Comparison of ENCODE assay signal across 36 cellular contexts in genomic region chr6:49919261-49919660, GRCh38. TPM values are rescaled to one million over a fixed set of nuclear protein-coding genes. Genes with fewer than 3 reads are reported as not detected.
"Had no signal": no experiment of that assay in that cellular context is flagged by ENCODE, and none has a peak within 500 bp of the region (broad histone marks: within the 10 kb centered on the region; RNA-seq: fewer than 3 reads in every experiment).

No MANE protein-coding gene starts in this region.

- H3K27me3 ChIP-seq: ascending aorta, breast epithelium, esophagus squamous epithelium, gastroesophageal sphincter had no signal

- DNase-seq: activated CD4-positive, alpha-beta memory T cell treated with anti-CD3 and anti-CD28 coated beads for 36 hours; activated CD4-positive, alpha-beta T cell treated with anti-CD3 and anti-CD28 coated beads for 36 hours; activated CD4-positive, alpha-beta T cell treated with anti-CD3 and anti-CD28 coated beads, Interleukin-2, amount 10 ng/mL, durations not matched to agents 24 days and 14 days; activated CD4-positive, CD25-positive, alpha-beta regulatory T cell; activated CD4-positive, CD25-positive, alpha-beta regulatory T cell treated with anti-CD3 and anti-CD28 coated beads, Interleukin-2, amount 50 U/mL, for 72 hours; activated CD8-positive, alpha-beta memory T cell treated with anti-CD3 and anti-CD28 coated beads, Interleukin-2, amount 10 ng/mL, durations not matched to agents 7 days and 5 days; activated CD8-positive, alpha-beta memory T cell treated with anti-CD3 and anti-CD28 coated beads, Interleukin-2, amount 50 U/mL, for 4 hours; activated CD8-positive, alpha-beta T cell treated with anti-CD3 and anti-CD28 coated beads, Interleukin-2, amount 10 ng/mL, durations not matched to agents 7 days and 5 days; activated gamma-delta T cell; activated naive CD4-positive, alpha-beta T cell; activated naive CD4-positive, alpha-beta T cell treated with anti-CD3 and anti-CD28 coated beads, Interleukin-2, amount 10 ng/mL, durations not matched to agents 7 days and 5 days; activated naive CD8-positive, alpha-beta T cell treated with anti-CD3 and anti-CD28 coated beads, Interleukin-2, amount 10 ng/mL, durations not matched to agents 7 days and 5 days; activated T-cell treated with anti-CD3 and anti-CD28 coated beads, Interleukin-2, amount 50 U/mL, for 24 hours; activated T-cell treated with anti-CD3 and anti-CD28 coated beads, Interleukin-2, amount 50 U/mL, for 72 hours; central memory CD4-positive, alpha-beta T cell; cerebellar nuclear complex; dorsolateral prefrontal cortex; effector memory CD4-positive, alpha-beta T cell; esophagus squamous epithelium; foreskin melanocyte; head of caudate nucleus; T-helper 2 cell had no signal

- ATAC-seq: activated CD4-positive, alpha-beta T cell treated with anti-CD3 and anti-CD28 coated beads for 36 hours; activated CD8-positive, alpha-beta memory T cell treated with anti-CD3 and anti-CD28 coated beads, Interleukin-2, amount 10 ng/mL, durations not matched to agents 7 days and 5 days; activated CD8-positive, alpha-beta T cell treated with anti-CD3 and anti-CD28 coated beads, Interleukin-2, amount 10 ng/mL, durations not matched to agents 7 days and 5 days; activated naive CD4-positive, alpha-beta T cell treated with anti-CD3 and anti-CD28 coated beads, Interleukin-2, amount 50 U/mL, for 72 hours; activated T-cell treated with anti-CD3 and anti-CD28 coated beads, Interleukin-2, amount 50 U/mL, for 72 hours; gastroesophageal sphincter had no signal

- H3K4me1 Mint-ChIP-seq: activated CD4-positive, alpha-beta T cell treated with anti-CD3 and anti-CD28 coated beads for 36 hours; activated CD4-positive, alpha-beta T cell treated with anti-CD3 and anti-CD28 coated beads, Interleukin-2, amount 10 ng/mL, durations not matched to agents 24 days and 14 days; activated CD8-positive, alpha-beta memory T cell treated with anti-CD3 and anti-CD28 coated beads, Interleukin-2, amount 10 ng/mL, durations not matched to agents 7 days and 5 days; activated naive CD4-positive, alpha-beta T cell treated with anti-CD3 and anti-CD28 coated beads, Interleukin-2, amount 10 ng/mL, durations not matched to agents 7 days and 5 days; activated naive CD8-positive, alpha-beta T cell treated with anti-CD3 and anti-CD28 coated beads, Interleukin-2, amount 10 ng/mL, durations not matched to agents 7 days and 5 days had no signal

- H3K36me3 Mint-ChIP-seq: activated CD4-positive, alpha-beta memory T cell treated with anti-CD3 and anti-CD28 coated beads for 36 hours; activated CD8-positive, alpha-beta memory T cell treated with anti-CD3 and anti-CD28 coated beads, Interleukin-2, amount 10 ng/mL, durations not matched to agents 7 days and 5 days; activated naive CD4-positive, alpha-beta T cell treated with anti-CD3 and anti-CD28 coated beads, Interleukin-2, amount 10 ng/mL, durations not matched to agents 7 days and 5 days; activated naive CD4-positive, alpha-beta T cell treated with anti-CD3 and anti-CD28 coated beads, Interleukin-2, amount 50 U/mL, for 72 hours; activated naive CD8-positive, alpha-beta T cell treated with anti-CD3 and anti-CD28 coated beads, Interleukin-2, amount 10 ng/mL, durations not matched to agents 7 days and 5 days; brain had no signal

- H3K4me3 Mint-ChIP-seq: activated CD4-positive, alpha-beta memory T cell treated with anti-CD3 and anti-CD28 coated beads for 36 hours; activated CD4-positive, alpha-beta T cell treated with anti-CD3 and anti-CD28 coated beads for 36 hours; activated CD4-positive, alpha-beta T cell treated with anti-CD3 and anti-CD28 coated beads, Interleukin-2, amount 10 ng/mL, durations not matched to agents 24 days and 14 days; activated CD8-positive, alpha-beta memory T cell treated with anti-CD3 and anti-CD28 coated beads, Interleukin-2, amount 10 ng/mL, durations not matched to agents 7 days and 5 days; activated CD8-positive, alpha-beta T cell treated with anti-CD3 and anti-CD28 coated beads, Interleukin-2, amount 10 ng/mL, durations not matched to agents 7 days and 5 days; activated naive CD4-positive, alpha-beta T cell treated with anti-CD3 and anti-CD28 coated beads, Interleukin-2, amount 10 ng/mL, durations not matched to agents 7 days and 5 days; activated naive CD8-positive, alpha-beta T cell treated with anti-CD3 and anti-CD28 coated beads, Interleukin-2, amount 10 ng/mL, durations not matched to agents 7 days and 5 days; activated T-cell treated with anti-CD3 and anti-CD28 coated beads, Interleukin-2, amount 50 U/mL, for 24 hours; activated T-cell treated with anti-CD3 and anti-CD28 coated beads, Interleukin-2, amount 50 U/mL, for 72 hours; brain; dendritic cell treated with granulocyte-macrophage colony-stimulating factor and Interleukin-4, amounts not matched to agents 40 ng/mL and 50 ng/mL, for 4 days had no signal

- H3K27ac Mint-ChIP-seq: activated CD4-positive, alpha-beta memory T cell treated with anti-CD3 and anti-CD28 coated beads for 36 hours; activated CD4-positive, alpha-beta T cell treated with anti-CD3 and anti-CD28 coated beads for 36 hours; activated CD4-positive, alpha-beta T cell treated with anti-CD3 and anti-CD28 coated beads, Interleukin-2, amount 10 ng/mL, durations not matched to agents 24 days and 14 days; activated CD8-positive, alpha-beta memory T cell treated with anti-CD3 and anti-CD28 coated beads, Interleukin-2, amount 10 ng/mL, durations not matched to agents 7 days and 5 days; activated CD8-positive, alpha-beta T cell treated with anti-CD3 and anti-CD28 coated beads, Interleukin-2, amount 10 ng/mL, durations not matched to agents 7 days and 5 days; activated naive CD4-positive, alpha-beta T cell treated with anti-CD3 and anti-CD28 coated beads, Interleukin-2, amount 10 ng/mL, durations not matched to agents 7 days and 5 days; activated naive CD4-positive, alpha-beta T cell treated with anti-CD3 and anti-CD28 coated beads, Interleukin-2, amount 50 U/mL, for 72 hours; activated naive CD8-positive, alpha-beta T cell treated with anti-CD3 and anti-CD28 coated beads, Interleukin-2, amount 10 ng/mL, durations not matched to agents 7 days and 5 days; activated T-cell treated with anti-CD3 and anti-CD28 coated beads, Interleukin-2, amount 50 U/mL, for 24 hours; activated T-cell treated with anti-CD3 and anti-CD28 coated beads, Interleukin-2, amount 50 U/mL, for 72 hours; brain; dendritic cell treated with granulocyte-macrophage colony-stimulating factor and Interleukin-4, amounts not matched to agents 40 ng/mL and 50 ng/mL, for 4 days had no signal

- H3K9me3 ChIP-seq: ascending aorta, breast epithelium, esophagus squamous epithelium, gastroesophageal sphincter had no signal

- H3K4me3 ChIP-seq: ascending aorta, breast epithelium, cardiac muscle cell, coronary artery, dorsolateral prefrontal cortex, esophagus squamous epithelium, gastroesophageal sphincter had no signal

- H3K27me3 Mint-ChIP-seq: activated CD4-positive, alpha-beta memory T cell treated with anti-CD3 and anti-CD28 coated beads for 36 hours; activated CD4-positive, alpha-beta T cell treated with anti-CD3 and anti-CD28 coated beads for 36 hours; activated CD4-positive, alpha-beta T cell treated with anti-CD3 and anti-CD28 coated beads, Interleukin-2, amount 10 ng/mL, durations not matched to agents 24 days and 14 days; activated CD8-positive, alpha-beta memory T cell treated with anti-CD3 and anti-CD28 coated beads, Interleukin-2, amount 10 ng/mL, durations not matched to agents 7 days and 5 days; activated naive CD4-positive, alpha-beta T cell treated with anti-CD3 and anti-CD28 coated beads, Interleukin-2, amount 10 ng/mL, durations not matched to agents 7 days and 5 days; activated naive CD8-positive, alpha-beta T cell treated with anti-CD3 and anti-CD28 coated beads, Interleukin-2, amount 10 ng/mL, durations not matched to agents 7 days and 5 days; activated T-cell treated with anti-CD3 and anti-CD28 coated beads, Interleukin-2, amount 50 U/mL, for 24 hours; brain; dendritic cell treated with granulocyte-macrophage colony-stimulating factor and Interleukin-4, amounts not matched to agents 40 ng/mL and 50 ng/mL, for 4 days had no signal

- H3K9me3 Mint-ChIP-seq: activated CD4-positive, alpha-beta T cell treated with anti-CD3 and anti-CD28 coated beads, Interleukin-2, amount 10 ng/mL, durations not matched to agents 24 days and 14 days; activated naive CD4-positive, alpha-beta T cell treated with anti-CD3 and anti-CD28 coated beads, Interleukin-2, amount 10 ng/mL, durations not matched to agents 7 days and 5 days; activated naive CD8-positive, alpha-beta T cell treated with anti-CD3 and anti-CD28 coated beads, Interleukin-2, amount 10 ng/mL, durations not matched to agents 7 days and 5 days; activated T-cell treated with anti-CD3 and anti-CD28 coated beads, Interleukin-2, amount 50 U/mL, for 24 hours; activated T-cell treated with anti-CD3 and anti-CD28 coated beads, Interleukin-2, amount 50 U/mL, for 72 hours; dendritic cell treated with granulocyte-macrophage colony-stimulating factor and Interleukin-4, amounts not matched to agents 40 ng/mL and 50 ng/mL, for 4 days had no signal

- H3K36me3 ChIP-seq: ascending aorta, breast epithelium, cardiac muscle cell, esophagus squamous epithelium, gastroesophageal sphincter had no signal

- H3K27ac ChIP-seq: ascending aorta, breast epithelium, cardiac muscle cell, coronary artery, dorsolateral prefrontal cortex, esophagus squamous epithelium, gastroesophageal sphincter had no signal

- H3K4me1 ChIP-seq: ascending aorta, breast epithelium had no signal

RNA-seq across cellular contexts. Expression of gene DEFB114, which starts 44.7 kb away (rescaled TPM):
- total RNA-seq: activated CD4-positive, alpha-beta memory T cell treated with anti-CD3 and anti-CD28 coated beads for 36 hours; activated CD4-positive, alpha-beta T cell treated with anti-CD3 and anti-CD28 coated beads for 36 hours; activated CD4-positive, alpha-beta T cell treated with anti-CD3 and anti-CD28 coated beads, Interleukin-2, amount 10 ng/mL, durations not matched to agents 24 days and 14 days; activated CD8-positive, alpha-beta memory T cell treated with anti-CD3 and anti-CD28 coated beads for 36 hours; activated CD8-positive, alpha-beta memory T cell treated with anti-CD3 and anti-CD28 coated beads, Interleukin-2, amount 10 ng/mL, durations not matched to agents 7 days and 5 days; activated CD8-positive, alpha-beta T cell treated with anti-CD3 and anti-CD28 coated beads, Interleukin-2, amount 10 ng/mL, durations not matched to agents 7 days and 5 days; activated naive CD4-positive, alpha-beta T cell treated with anti-CD3 and anti-CD28 coated beads, Interleukin-2, amount 50 U/mL, for 72 hours; activated naive CD8-positive, alpha-beta T cell treated with anti-CD3 and anti-CD28 coated beads, Interleukin-2, amount 10 ng/mL, durations not matched to agents 7 days and 5 days; activated T-cell treated with anti-CD3 and anti-CD28 coated beads, Interleukin-2, amount 50 U/mL, for 72 hours; ascending aorta; breast epithelium; cardiac muscle cell; dorsolateral prefrontal cortex; esophagus squamous epithelium; fibroblast of lung; fibroblast of villous mesenchyme; gastroesophageal sphincter; glomerular endothelial cell; T-helper 1 cell treated with Interleukin-12 subunit alpha and Interleukin-12 subunit beta and Interleukin-4 antibody, amounts not matched to agents 30 ng/mL and 1 ng/mL, for 36 hours had no signal
- polyA plus RNA-seq: cardiac muscle cell, esophagus, fibroblast of lung had no signal

RNA-seq across cellular contexts. Expression of gene DEFB113, which starts 50.2 kb away (rescaled TPM):
- total RNA-seq: activated CD4-positive, alpha-beta memory T cell treated with anti-CD3 and anti-CD28 coated beads for 36 hours; activated CD4-positive, alpha-beta T cell treated with anti-CD3 and anti-CD28 coated beads for 36 hours; activated CD4-positive, alpha-beta T cell treated with anti-CD3 and anti-CD28 coated beads, Interleukin-2, amount 10 ng/mL, durations not matched to agents 24 days and 14 days; activated CD8-positive, alpha-beta memory T cell treated with anti-CD3 and anti-CD28 coated beads for 36 hours; activated CD8-positive, alpha-beta memory T cell treated with anti-CD3 and anti-CD28 coated beads, Interleukin-2, amount 10 ng/mL, durations not matched to agents 7 days and 5 days; activated CD8-positive, alpha-beta T cell treated with anti-CD3 and anti-CD28 coated beads, Interleukin-2, amount 10 ng/mL, durations not matched to agents 7 days and 5 days; activated naive CD4-positive, alpha-beta T cell treated with anti-CD3 and anti-CD28 coated beads, Interleukin-2, amount 50 U/mL, for 72 hours; activated naive CD8-positive, alpha-beta T cell treated with anti-CD3 and anti-CD28 coated beads, Interleukin-2, amount 10 ng/mL, durations not matched to agents 7 days and 5 days; activated T-cell treated with anti-CD3 and anti-CD28 coated beads, Interleukin-2, amount 50 U/mL, for 72 hours; ascending aorta; breast epithelium; cardiac muscle cell; dorsolateral prefrontal cortex; esophagus squamous epithelium; fibroblast of lung; fibroblast of villous mesenchyme; gastroesophageal sphincter; glomerular endothelial cell; T-helper 1 cell treated with Interleukin-12 subunit alpha and Interleukin-12 subunit beta and Interleukin-4 antibody, amounts not matched to agents 30 ng/mL and 1 ng/mL, for 36 hours had no signal
- polyA plus RNA-seq: cardiac muscle cell, esophagus, fibroblast of lung had no signal

RNA-seq across cellular contexts. Expression of gene CRISP1, which starts 52.9 kb away (rescaled TPM):
- total RNA-seq: activated CD4-positive, alpha-beta memory T cell treated with anti-CD3 and anti-CD28 coated beads for 36 hours; activated CD4-positive, alpha-beta T cell treated with anti-CD3 and anti-CD28 coated beads for 36 hours; activated CD4-positive, alpha-beta T cell treated with anti-CD3 and anti-CD28 coated beads, Interleukin-2, amount 10 ng/mL, durations not matched to agents 24 days and 14 days; activated CD8-positive, alpha-beta memory T cell treated with anti-CD3 and anti-CD28 coated beads for 36 hours; activated CD8-positive, alpha-beta memory T cell treated with anti-CD3 and anti-CD28 coated beads, Interleukin-2, amount 10 ng/mL, durations not matched to agents 7 days and 5 days; activated CD8-positive, alpha-beta T cell treated with anti-CD3 and anti-CD28 coated beads, Interleukin-2, amount 10 ng/mL, durations not matched to agents 7 days and 5 days; activated naive CD4-positive, alpha-beta T cell treated with anti-CD3 and anti-CD28 coated beads, Interleukin-2, amount 50 U/mL, for 72 hours; activated naive CD8-positive, alpha-beta T cell treated with anti-CD3 and anti-CD28 coated beads, Interleukin-2, amount 10 ng/mL, durations not matched to agents 7 days and 5 days; activated T-cell treated with anti-CD3 and anti-CD28 coated beads, Interleukin-2, amount 50 U/mL, for 72 hours; ascending aorta; breast epithelium; cardiac muscle cell; dorsolateral prefrontal cortex; esophagus squamous epithelium; fibroblast of lung; fibroblast of villous mesenchyme; gastroesophageal sphincter; glomerular endothelial cell; T-helper 1 cell treated with Interleukin-12 subunit alpha and Interleukin-12 subunit beta and Interleukin-4 antibody, amounts not matched to agents 30 ng/mL and 1 ng/mL, for 36 hours had no signal
- polyA plus RNA-seq: cardiac muscle cell, esophagus, fibroblast of lung had no signal
